ENCODE assay signal across 8 cellular contexts in genomic region chr10:53029872-53030849, GRCh38.
A peak's percentile ranks its signal among the peaks of the same experiment; 100 is the strongest.
DNase-seq lines count a peak whose midpoint lies in the region; ATAC-seq, FAIRE-seq and TF ChIP-seq lines count a peak whose summit lies in the region.
"Not testable (repeated sequence)": the region's sequence is repeated elsewhere in the genome, so short reads cannot be mapped to it uniquely, and the experiment has no call there.

No MANE protein-coding gene starts in this region.

- H3K9me3 ChIP-seq in AG04450 (ENCODE audit: control insufficient read depth, insufficient read depth, low read length); GM23248 (ENCODE audit: low read depth); pancreas: not testable (repeated sequence)

- H3K27ac ChIP-seq in AG04450 (ENCODE audit: low read depth, low read length) (peak overlapping the region; percentile 25), GM23248 (peak overlapping the region; percentile 23), pancreas (peak overlapping the region in 2 of 4 donors; percentile 37 to 51)
- not testable (repeated sequence) for H3K27ac ChIP-seq in brain microvascular endothelial cell

- not testable (repeated sequence) for H3K79me2 ChIP-seq in GM23248 (ENCODE audit: insufficient read depth)

- not testable (repeated sequence) for H4K20me1 ChIP-seq in GM23248 (ENCODE audit: insufficient read depth)

- DNase-seq in AG04450 (ENCODE audit: low read depth, low spot score); pancreas: not testable (repeated sequence)
- DNase-seq in GM23248 = peak; percentile 50
- DNase-seq in NOMO-1 treated with DMSO at 0.1 percent for 48 hours (lab: John Stamatoyannopoulos, UW; ENCODE audit: unreplicated experiment) = peak; percentile 90
- peak; percentile 34 for DNase-seq in brain microvascular endothelial cell
- peak; percentile 35 for DNase-seq in left cardiac atrium

- ATAC-seq in GM18867 (IDR thresholded peaks at IDR 0.05; ENCODE audit: unreplicated experiment) = peak; percentile 59
- peak; percentile 71 for ATAC-seq in HG03354 (IDR thresholded peaks at IDR 0.05; ENCODE audit: poor library complexity, severe bottlenecking, unreplicated experiment)
- ATAC-seq in left cardiac atrium = not testable (repeated sequence)
- peak in 3 of 4 donors; percentile 22 to 48 (median 26) for ATAC-seq in pancreas

- peak overlapping the region; percentile 68 for H2AFZ ChIP-seq in GM23248

- H3K9ac ChIP-seq in GM23248 = not testable (repeated sequence)

- H3K4me1 ChIP-seq in GM23248 (ENCODE audit: insufficient read depth) = peaks cover 15% of the 10 kb centered on the region
- H3K4me1 ChIP-seq in pancreas = not testable (repeated sequence)

- CTCF ChIA-PET in AG04450 (lab: Charles Lee) = interaction anchor here (0.8 kb wide), 1 partner anchor 15 kb away, joined by 3 read pairs; no protein-coding TSS in a partner anchor

- not testable (repeated sequence) for H3K9me2 ChIP-seq in GM23248 (ENCODE audit: insufficient read depth)

- peak overlapping the region; percentile 75 for H3K4me2 ChIP-seq in GM23248 (ENCODE audit: unreplicated experiment)

- not testable (repeated sequence) for H3K27me3 ChIP-seq in AG04450 (ENCODE audit: control insufficient read depth, insufficient read depth, low read length); GM23248 (replicated peaks; ENCODE audit: insufficient read depth); brain microvascular endothelial cell (replicated peaks); pancreas

- not testable (repeated sequence) for H3K36me3 ChIP-seq in GM23248 (ENCODE audit: low read depth); brain microvascular endothelial cell (replicated peaks); pancreas

- POLR2A ChIA-PET in AG04450 (lab: Yijun Ruan, JAX) = not testable (repeated sequence)

- H3K4me3 ChIP-seq in AG04450 (ENCODE audit: low read depth, low read length); brain microvascular endothelial cell (ENCODE audit: low read depth, low read length); pancreas: not testable (repeated sequence)
- H3K4me3 ChIP-seq in GM23248 = peak overlapping the region; percentile 8

- in situ Hi-C loops in GM23248 (cut with MboI); brain microvascular endothelial cell (cut with HindIII; ENCODE audit: low pct_ligation_motif_present, low sequenced_read_pairs): not testable (repeated sequence)

- not testable (repeated sequence) for H3F3A ChIP-seq in GM23248 (ENCODE audit: insufficient read depth)

- not testable (repeated sequence) for FAIRE-seq in pancreas (lab: Jason Lieb, UNC)

- 36 to 42% methylated on average over 7 to 8 of the region's 8 CpGs for WGBS in GM23248 (ENCODE audit: low coverage in 1 of 2, low lambda C conversion rate in 2 of 2, missing lambda C conversion rate in 2 of 2), 2 experiments
- WGBS in pancreas, 2 donors = 13 to 14% methylated on average over 8 of the region's 8 CpGs

- not testable (repeated sequence) for TF ChIP-seq CTCF in AG04450 (IDR thresholded peaks at IDR 0.05; ENCODE audit: low read depth, low read length); brain microvascular endothelial cell (IDR thresholded peaks at IDR 0.05; ENCODE audit: low read depth, low read length, missing control alignments); pancreas (IDR thresholded peaks at IDR 0.05)

- intact Hi-C loops in left cardiac atrium (cut with DNase I); pancreas (cut with DNase I): not testable (repeated sequence)
